In the genomic region with DNA sequence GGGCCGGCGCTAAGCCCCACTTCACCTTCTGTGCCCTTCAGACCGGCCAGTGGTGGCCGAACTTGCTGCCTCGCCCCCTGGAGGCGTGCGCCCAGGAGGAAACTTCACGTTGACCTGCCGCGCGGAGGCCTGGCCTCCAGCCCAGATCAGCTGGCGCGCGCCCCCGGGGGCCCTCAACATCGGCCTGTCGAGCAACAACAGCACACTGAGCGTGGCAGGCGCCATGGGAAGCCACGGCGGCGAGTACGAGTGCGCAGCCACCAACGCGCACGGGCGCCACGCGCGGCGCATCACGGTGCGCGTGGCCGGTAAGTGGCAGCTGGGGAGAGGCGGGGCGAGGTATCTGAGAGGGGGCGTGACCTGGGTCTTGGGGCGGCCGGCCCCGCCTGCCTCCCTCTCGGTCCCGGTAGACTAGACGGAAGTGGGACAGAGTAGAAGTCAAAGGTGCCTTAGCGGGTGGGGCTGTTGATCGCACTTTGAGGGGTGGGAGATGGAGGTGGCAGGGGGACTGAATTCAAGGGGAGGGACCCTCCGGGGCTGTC, we compare ENCODE assay signal across 9 cellular contexts. TPM values are rescaled to one million over a fixed set of nuclear protein-coding genes. Genes with fewer than 3 reads are reported as not detected.
A peak's percentile ranks its signal among the peaks of the same experiment; 100 is the strongest.
DNase-seq lines count a peak whose midpoint lies in the region; ATAC-seq and TF ChIP-seq lines count a peak whose summit lies in the region.
"Had no signal": no experiment of that assay in that cellular context is flagged by ENCODE, and none has a peak within 500 bp of the region (broad histone marks: within the 10 kb centered on the region; RNA-seq: fewer than 3 reads in every experiment).

No MANE protein-coding gene starts in this region.

- H3K9ac ChIP-seq in IMR-90 (ENCODE audit: low read depth, low read length) (no peak overlapping the region), iPS-20b (ENCODE audit: low read depth, low read length) (no peak overlapping the region)

- H4K5ac ChIP-seq in IMR-90 (ENCODE audit: low read depth, low read length) = no peak overlapping the region

- H2BK5ac ChIP-seq in IMR-90 (ENCODE audit: low read depth, low read length, poor library complexity, severe bottlenecking) = no peak overlapping the region

- no peak overlapping the region for H3K27ac Mint-ChIP-seq in stimulated activated naive CD8-positive, alpha-beta T cell treated with anti-CD3 and anti-CD28 coated beads, Interleukin-15, Interleukin-2, amounts not matched to agents 100 ng/mL and 50 ng/mL, for 24 hours

- TF ChIP-seq POLR2A in IMR-90 (IDR thresholded peaks at IDR 0.05; ENCODE audit: low read depth, low read length) = no peak

- H3K4me1 ChIP-seq in IMR-90 (ENCODE audit: control insufficient read depth, insufficient read depth, low read length) (peaks cover 16% of the 10 kb centered on the region), iPS-20b (ENCODE audit: insufficient read depth, low read length) (peaks cover 6% of the 10 kb centered on the region; the same call in 1 of the 2 replicates)

- no peaks in the 10 kb centered on the region for H3K9me3 Mint-ChIP-seq in stimulated activated naive CD8-positive, alpha-beta T cell treated with anti-CD3 and anti-CD28 coated beads, Interleukin-15, Interleukin-2, amounts not matched to agents 100 ng/mL and 50 ng/mL, for 24 hours
- H3K9me3 Mint-ChIP-seq: neural crest cell had no signal

- in situ Hi-C loops in IMR-90 (cut with MboI; ENCODE audit: low sequenced_read_pairs) = no loop called here

- no peak overlapping the region for H3K18ac ChIP-seq in IMR-90 (ENCODE audit: low read depth, low read length)

- H3K36me3 Mint-ChIP-seq in stimulated activated naive CD8-positive, alpha-beta T cell treated with anti-CD3 and anti-CD28 coated beads, Interleukin-15, Interleukin-2, amounts not matched to agents 100 ng/mL and 50 ng/mL, for 24 hours (ENCODE audit: low read depth) = no peaks in the 10 kb centered on the region

- POLR2A ChIA-PET in IMR-90 (lab: Charles Lee; ENCODE audit: unreplicated experiment) = no interaction called here

- H3K56ac ChIP-seq in IMR-90 (ENCODE audit: extremely low read depth, insufficient read depth, low read length) = no peak overlapping the region

- no peak for ATAC-seq in IMR-90 (ENCODE audit: low read depth)

- H2AFZ ChIP-seq in IMR-90 (replicated peaks; ENCODE audit: low read length, poor library complexity) = peak overlapping the region; percentile 33

- H2BK15ac ChIP-seq in IMR-90 (ENCODE audit: low read depth, low read length) = no peak overlapping the region

- CTCF ChIA-PET in IMR-90 (lab: Yijun Ruan, JAX) = no interaction called here

- dilution Hi-C loops in IMR-90 (cut with HindIII; ENCODE audit: low sequenced_read_pairs, unreplicated experiment) = no loop called here

- H4K91ac ChIP-seq in IMR-90 (ENCODE audit: insufficient read depth, low read depth, low read length) = no peak overlapping the region

- peaks cover 46% of the 10 kb centered on the region for H3K4me1 Mint-ChIP-seq in stimulated activated naive CD8-positive, alpha-beta T cell treated with anti-CD3 and anti-CD28 coated beads, Interleukin-15, Interleukin-2, amounts not matched to agents 100 ng/mL and 50 ng/mL, for 24 hours (ENCODE audit: low read depth)

- TF ChIP-seq RAD21 in IMR-90 (IDR thresholded peaks at IDR 0.05; ENCODE audit: low read length) = no peak

- H2AK5ac ChIP-seq in IMR-90 (ENCODE audit: low read depth, low read length) = peak overlapping the region; percentile 24; the same call in 1 of the 2 replicates

- no peak overlapping the region for H3K27ac ChIP-seq in IMR-90 (ENCODE audit: insufficient read depth, low read length)
- no peak overlapping the region for H3K27ac ChIP-seq in iPS-20b (ENCODE audit: low read length)
- H3K27ac ChIP-seq in substantia nigra (ENCODE audit: low read depth, low read length, poor library complexity, severe bottlenecking) = no peak overlapping the region

- no peak for DNase-seq in IMR-90
- peak; percentile 53 for DNase-seq in activated T-helper 1 cell treated with Interleukin-2 at 50 U/mL for 16 hours (ENCODE audit: low read depth)
- DNase-seq in UCSD-AML1 (lab: John Stamatoyannopoulos, UW; ENCODE audit: unreplicated experiment) = no peak
- DNase-seq in NCI-H510A (lab: John Stamatoyannopoulos, UW) = no peak
- DNase-seq in substantia nigra (lab: John Stamatoyannopoulos, UW) = no peak

- H3K9me1 ChIP-seq in IMR-90 (ENCODE audit: insufficient read depth, low read length) = no peaks in the 10 kb centered on the region

- H4K20me1 ChIP-seq in IMR-90 (ENCODE audit: insufficient read depth, low read length) = peaks cover 6% of the 10 kb centered on the region

- no peak overlapping the region for H4K8ac ChIP-seq in IMR-90 (ENCODE audit: low read depth in 2 of 2, low read length in 2 of 2)

- intact Hi-C loops in IMR-90 (cut with micrococcal nuclease) = no loop called here

- H3K4me3 Mint-ChIP-seq in stimulated activated naive CD8-positive, alpha-beta T cell treated with anti-CD3 and anti-CD28 coated beads, Interleukin-15, Interleukin-2, amounts not matched to agents 100 ng/mL and 50 ng/mL, for 24 hours = peak overlapping the region; percentile 79
- H3K4me3 Mint-ChIP-seq: neural crest cell had no signal

- peaks cover 14% of the 10 kb centered on the region; the same call in 1 of the 2 replicates for H3K36me3 ChIP-seq in IMR-90 (ENCODE audit: control insufficient read depth, insufficient read depth, low read length)
- H3K36me3 ChIP-seq in iPS-20b (ENCODE audit: insufficient read depth, low read depth, low read length) = no peaks in the 10 kb centered on the region

- H3K79me1 ChIP-seq in IMR-90 (ENCODE audit: low read depth in 1 of 2, low read length in 2 of 2) = peaks cover 0 to 4% of the 10 kb centered on the region in 2 experiments; a peak in 1 of 4 replicates

- no peak overlapping the region for H2BK120ac ChIP-seq in IMR-90 (ENCODE audit: low read depth, low read length)

- WGBS in IMR-90 (ENCODE audit: extremely low coverage in 2 of 2, insufficient read length in 1 of 2), 2 experiments = 30% methylated on average over 25 of the region's 48 CpGs; no CpG with 5 or more reads in 1 of the 2 experiments

- no peak overlapping the region for H3K4ac ChIP-seq in IMR-90 (ENCODE audit: low read depth, low read length)

- H2BK20ac ChIP-seq in IMR-90 (ENCODE audit: low read depth, low read length) = no peak overlapping the region

- peak; percentile 21; the same call in 2 of the 3 replicates for TF ChIP-seq CTCF in GM12872 (IDR thresholded peaks at IDR 0.05; ENCODE audit: insufficient read depth, low read depth, low read length)
- no peak for TF ChIP-seq CTCF in IMR-90 (conservative IDR thresholded peaks at IDR 0.05; ENCODE audit: low read depth, low read length)

- no peak overlapping the region for H3K23ac ChIP-seq in IMR-90 (ENCODE audit: low read depth, low read length)

- BruUV-seq in IMR-90 (replicated peaks; lab: Mats Ljungman, UMichigan) = no TSS peak

- no peak overlapping the region for H3K4me2 ChIP-seq in IMR-90 (ENCODE audit: low read depth, low read length)

- H3K4me3 ChIP-seq in IMR-90 (ENCODE audit: insufficient read depth, low read depth, low read length) (no peak overlapping the region), iPS-20b (ENCODE audit: low read length) (peak overlapping the region; percentile 49; the same call in 1 of the 2 replicates)

- H3K9me3 ChIP-seq in IMR-90 (ENCODE audit: control insufficient read depth, insufficient read depth, low read length) = no peaks in the 10 kb centered on the region
- H3K9me3 ChIP-seq in iPS-20b (ENCODE audit: insufficient read depth, low read depth, low read length) = no peaks in the 10 kb centered on the region

- H2AK9ac ChIP-seq in IMR-90 (replicated peaks; ENCODE audit: low read depth, low read length, poor library complexity) = no peak overlapping the region

- H3K27me3 Mint-ChIP-seq in stimulated activated naive CD8-positive, alpha-beta T cell treated with anti-CD3 and anti-CD28 coated beads, Interleukin-15, Interleukin-2, amounts not matched to agents 100 ng/mL and 50 ng/mL, for 24 hours = peaks cover 50% of the 10 kb centered on the region

- H3K14ac ChIP-seq in IMR-90 (replicated peaks; ENCODE audit: low read depth, low read length) = no peak overlapping the region

- no peaks in the 10 kb centered on the region; the same call in 1 of the 2 replicates for H3K27me3 ChIP-seq in IMR-90 (ENCODE audit: control insufficient read depth, insufficient read depth, low read length)
- H3K27me3 ChIP-seq in iPS-20b (ENCODE audit: insufficient read depth, low read length) = peaks cover 75% of the 10 kb centered on the region

TF ChIP-seq in IMR-90, 13 proteins besides CTCF, POLR2A, EP300 and RAD21 (continues in another document):
- TF ChIP-seq MXI1 (IDR thresholded peaks at IDR 0.05; ENCODE audit: borderline replicate concordance, low read depth, low read length) = no peak
- TF ChIP-seq CHD1 (IDR thresholded peaks at IDR 0.05; ENCODE audit: low read depth, low read length) = no peak
- TF ChIP-seq RFX5 (IDR thresholded peaks at IDR 0.05; ENCODE audit: low read depth, low read length) = no peak
- TF ChIP-seq SMC3 (IDR thresholded peaks at IDR 0.05; ENCODE audit: low read depth, low read length) = no peak
- no peak for TF ChIP-seq RCOR1 (IDR thresholded peaks at IDR 0.05; ENCODE audit: insufficient replicate concordance, low read length)

RNA-seq across cellular contexts. Expression of a gene that starts 5.6 kb away (rescaled TPM):
- total RNA-seq in IMR-90 (2012; rRNA removed) = 2.5 and 3.0 TPM in 2 replicates
- 23.9 and 26.5 TPM in 2 replicates for polyA plus RNA-seq in IMR-90 (2012; rRNA removed)
- polyA plus RNA-seq in IMR-90 (2012; cell fraction: cytosol; rRNA removed) = 13.1 and 22.4 TPM in 2 replicates
- 107 and 283 TPM in 2 replicates for polyA plus RNA-seq in IMR-90 (2012; cell fraction: nucleus; rRNA removed; ENCODE audit: low replicate concordance)
- total RNA-seq: neural crest cell had no signal

RNA-seq across cellular contexts. Expression of a gene that starts 8.6 kb away (rescaled TPM):
- 2.3 and 2.5 TPM in 2 replicates for total RNA-seq in IMR-90 (2012; rRNA removed)
- polyA plus RNA-seq in IMR-90 (2012; rRNA removed) = 4.0 TPM in 2 replicates
- polyA plus RNA-seq in IMR-90 (2012; cell fraction: cytosol; rRNA removed) = 4.6 and 6.4 TPM in 2 replicates
- 1.1 and 1.2 TPM in 2 replicates for polyA plus RNA-seq in IMR-90 (2012; cell fraction: nucleus; rRNA removed; ENCODE audit: low replicate concordance)
- total RNA-seq: neural crest cell had no signal

RNA-seq across cellular contexts. Expression of a gene that starts 14.2 kb away (rescaled TPM):
- 0.54 TPM in 1 of 2 replicates, not detected in the other for total RNA-seq in IMR-90 (2012; rRNA removed)
- 3.1 and 4.1 TPM in 2 replicates for polyA plus RNA-seq in IMR-90 (2012; rRNA removed)
- polyA plus RNA-seq in IMR-90 (2012; cell fraction: cytosol; rRNA removed) = 1.4 and 1.5 TPM in 2 replicates
- polyA plus RNA-seq in IMR-90 (2012; cell fraction: nucleus; rRNA removed; ENCODE audit: low replicate concordance) = 15.5 and 25.2 TPM in 2 replicates

RNA-seq across cellular contexts. Expression of a gene that starts 20.4 kb away (rescaled TPM):
- 39.8 and 40.8 TPM in 2 replicates for total RNA-seq in IMR-90 (2012; rRNA removed)
- 72.0 and 82.3 TPM in 2 replicates for polyA plus RNA-seq in IMR-90 (2012; rRNA removed)
- polyA plus RNA-seq in IMR-90 (2012; cell fraction: cytosol; rRNA removed) = 124 and 216 TPM in 2 replicates
- polyA plus RNA-seq in IMR-90 (2012; cell fraction: nucleus; rRNA removed; ENCODE audit: low replicate concordance) = 37.1 and 117 TPM in 2 replicates

RNA-seq across cellular contexts. Expression of a gene that starts 24.5 kb away (rescaled TPM):
- 6.9 and 10.6 TPM in 2 replicates for total RNA-seq in IMR-90 (2012; rRNA removed)
- 18.3 and 19.1 TPM in 2 replicates for polyA plus RNA-seq in IMR-90 (2012; rRNA removed)
- polyA plus RNA-seq in IMR-90 (2012; cell fraction: cytosol; rRNA removed) = 11.0 and 21.7 TPM in 2 replicates
- polyA plus RNA-seq in IMR-90 (2012; cell fraction: nucleus; rRNA removed; ENCODE audit: low replicate concordance) = 16.7 and 18.8 TPM in 2 replicates
